8 cellular contexts compared by ENCODE assay signal in genomic region chr12:49019435-49020317, GRCh38. TPM values are rescaled to one million over a fixed set of nuclear protein-coding genes. Genes with fewer than 3 reads are reported as not detected.
A peak's percentile ranks its signal among the peaks of the same experiment; 100 is the strongest.
DNase-seq lines count a peak whose midpoint lies in the region; ATAC-seq and TF ChIP-seq lines count a peak whose summit lies in the region.

No MANE protein-coding gene starts in this region.

- in situ Hi-C loops in astrocyte of the cerebellum (cut with HindIII; ENCODE audit: low sequenced_read_pairs), result no loop called here

- no peak overlapping the region for H4K5ac ChIP-seq in H9 (ENCODE audit: insufficient read length, low read depth, low read length)

- H3K18ac ChIP-seq in H9 (ENCODE audit: insufficient read length, low read depth, low read length), result no peak overlapping the region

- H3K27me3 ChIP-seq in H9 (ENCODE audit: insufficient read depth, low read length) (no peaks in the 10 kb centered on the region; the same call in 1 of the 2 replicates), RWPE2 (ENCODE audit: insufficient read depth, poor library complexity, severe bottlenecking) (no peaks in the 10 kb centered on the region), liver (ENCODE audit: control insufficient read depth in 4 of 4, insufficient read depth in 4 of 4, low read length in 3 of 4) (no peaks in the 10 kb centered on the region), testis (no peaks in the 10 kb centered on the region)

- H2BK20ac ChIP-seq in H9 (ENCODE audit: low read depth, low read length, poor library complexity, severe bottlenecking), result no peak overlapping the region

- H3K4me3 ChIP-seq in RWPE2 (ENCODE audit: severe bottlenecking), result no peak overlapping the region
- H3K4me3 ChIP-seq in astrocyte of the cerebellum (ENCODE audit: low read depth, low read length), result peak overlapping the region; percentile 96
- peak overlapping the region in 1 of 3 donors; percentile 64 for H3K4me3 ChIP-seq in liver (ENCODE audit: low read depth in 1 of 3, low read length in 3 of 3)
- H3K4me3 ChIP-seq in testis, result peak overlapping the region; percentile 78 to 90

- ATAC-seq in RWPE2 (ENCODE audit: low read depth) (no peak), HG02938 (IDR thresholded peaks at IDR 0.05; ENCODE audit: unreplicated experiment) (no peak)

- no peak overlapping the region for H4K8ac ChIP-seq in H9 (replicated peaks; ENCODE audit: insufficient read length, low read depth, low read length)

- H3K4me3 Mint-ChIP-seq in H9, result peak overlapping the region; percentile 50 to 93

- peak overlapping the region; percentile 64 for H2BK12ac ChIP-seq in H9 (ENCODE audit: insufficient read length, low read depth, low read length)

- H3K36me3 ChIP-seq in RWPE2 (ENCODE audit: low read depth), result peaks cover 41% of the 10 kb centered on the region
- H3K36me3 ChIP-seq in liver (ENCODE audit: control insufficient read depth in 4 of 4, insufficient read depth in 3 of 4, low read depth in 1 of 4, low read length in 3 of 4), result peaks cover 10 to 32% (median 28%) of the 10 kb centered on the region in 4 donors
- no peaks in the 10 kb centered on the region for H3K36me3 ChIP-seq in testis (ENCODE audit: low read depth, missing control alignments)

- no peak overlapping the region for H3K14ac ChIP-seq in H9 (ENCODE audit: insufficient read depth, low read length)

- no peak overlapping the region for H3K4ac ChIP-seq in H9 (ENCODE audit: low read depth, low read length)

- peaks cover 9% of the 10 kb centered on the region for H3K23me2 ChIP-seq in H9 (ENCODE audit: insufficient read length, low read depth, low read length, poor library complexity, severe bottlenecking)

- no peak overlapping the region for H2BK15ac ChIP-seq in H9 (ENCODE audit: low read depth, low read length)

- H3K4me1 Mint-ChIP-seq in H9, result peaks cover 15% of the 10 kb centered on the region in 2 experiments

- DNase-seq in H9 (peak; percentile 75), RWPE2 (ENCODE audit: low spot score) (no peak), astrocyte of the cerebellum (ENCODE audit: low read depth) (no peak), testis (no peak)
- no peak for DNase-seq in activated CD4-positive, CD25-positive, alpha-beta regulatory T cell treated with anti-CD3 and anti-CD28 coated beads, Interleukin-2, amount 50 U/mL, for 72 hours

- peak overlapping the region; percentile 81 to 99 (median 91); a peak in 6 of 7 replicates for H3K27ac Mint-ChIP-seq in H9

- H3K56ac ChIP-seq in H9 (ENCODE audit: insufficient read length, low read depth, low read length), result no peak overlapping the region

- TF ChIP-seq POLR2A in testis (IDR thresholded peaks at IDR 0.05), result no peak

- H3K9ac ChIP-seq in H9 (ENCODE audit: extremely low read depth, insufficient read length, low read length), result no peak overlapping the region
- H3K9ac ChIP-seq in liver (ENCODE audit: low read depth in 1 of 2, low read length in 2 of 2), result no peak overlapping the region

- no peak overlapping the region for H2AK5ac ChIP-seq in H9 (ENCODE audit: insufficient read length, low read length)

- peaks cover 3% of the 10 kb centered on the region for H3K79me1 ChIP-seq in H9 (ENCODE audit: insufficient read depth, low read depth, low read length, poor library complexity, severe bottlenecking)

- H2BK120ac ChIP-seq in H9 (ENCODE audit: low read depth, low read length, poor library complexity, severe bottlenecking), result peak overlapping the region; percentile 78

- no peak overlapping the region for H3K23ac ChIP-seq in H9 (ENCODE audit: insufficient read length, low read depth, low read length)

- peaks cover 12 to 40% (median 35%) of the 10 kb centered on the region in 3 experiments for H3K36me3 Mint-ChIP-seq in H9 (ENCODE audit: insufficient read depth in 1 of 3, low read depth in 3 of 3)

- H3K9me3 ChIP-seq in H9 (ENCODE audit: control insufficient read depth, low read depth, low read length) (no peaks in the 10 kb centered on the region), RWPE2 (ENCODE audit: severe bottlenecking) (no peaks in the 10 kb centered on the region), liver (ENCODE audit: control insufficient read depth in 4 of 4, low read length in 3 of 4) (no peaks in the 10 kb centered on the region), testis (no peaks in the 10 kb centered on the region)

- H2BK5ac ChIP-seq in H9 (ENCODE audit: insufficient read length, low read length), result no peak overlapping the region

- H3K4me2 ChIP-seq in H9 (ENCODE audit: insufficient read depth, insufficient read length, low read length), result peak overlapping the region; percentile 91

- H4K91ac ChIP-seq in H9 (ENCODE audit: insufficient read length, low read depth, low read length), result no peak overlapping the region

- TF ChIP-seq RAD21 in liver (IDR thresholded peaks at IDR 0.05), result no peak

- no peak; the same call in 1 of the 2 replicates for TF ChIP-seq CTCF in C4-2B (conservative IDR thresholded peaks at IDR 0.05)
- TF ChIP-seq CTCF in H9 (conservative IDR thresholded peaks at IDR 0.05), result peak; percentile 60
- TF ChIP-seq CTCF in RWPE2 (IDR thresholded peaks at IDR 0.05; ENCODE audit: poor library complexity, severe bottlenecking), result peak; percentile 30
- peak; percentile 34 for TF ChIP-seq CTCF in astrocyte of the cerebellum (IDR thresholded peaks at IDR 0.05; ENCODE audit: low read depth, low read length, missing control alignments)
- TF ChIP-seq CTCF in liver (IDR thresholded peaks at IDR 0.05; ENCODE audit: low read depth, low read length, missing input control), result no peak
- no peak for TF ChIP-seq CTCF in testis (IDR thresholded peaks at IDR 0.05)

- no CpG with 5 or more reads among the region's 9 CpGs for WGBS in H9 (ENCODE audit: extremely low coverage, insufficient read length, low lambda C conversion rate)
- 78% methylated on average over 9 of the region's 9 CpGs for WGBS in liver
- 35 to 49% methylated on average over 8 to 9 of the region's 9 CpGs for WGBS in testis, 2 donors

- H2AFZ ChIP-seq in H9 (ENCODE audit: low read length), result no peak overlapping the region

- no peak overlapping the region for H3T11ph ChIP-seq in H9 (ENCODE audit: low read length)

- H3K9me3 Mint-ChIP-seq in H9, result no peaks in the 10 kb centered on the region

- H3K4me1 ChIP-seq in H9 (ENCODE audit: insufficient read depth, low read length) (no peaks in the 10 kb centered on the region), RWPE2 (ENCODE audit: insufficient read depth, poor library complexity, severe bottlenecking) (peaks cover 5% of the 10 kb centered on the region), liver (ENCODE audit: control insufficient read depth in 4 of 4, insufficient read depth in 4 of 4, low read length in 3 of 4) (peaks cover 4 to 16% (median 9%) of the 10 kb centered on the region in 4 donors), testis (peaks cover 8% of the 10 kb centered on the region)

- no peaks in the 10 kb centered on the region for H3K79me2 ChIP-seq in H9 (ENCODE audit: insufficient read depth, low read length)

- H4K20me1 ChIP-seq in H9 (ENCODE audit: control insufficient read depth, insufficient read depth, insufficient read length), result no peaks in the 10 kb centered on the region

- no peaks in the 10 kb centered on the region; the same call in 1 of the 2 replicates for H3K27me3 Mint-ChIP-seq in H9 (ENCODE audit: low read depth)

- H3K27ac ChIP-seq in C4-2B, result peak overlapping the region; percentile 86
- no peak overlapping the region for H3K27ac ChIP-seq in H9 (ENCODE audit: insufficient read length, low read depth, low read length)
- peak overlapping the region; percentile 68 for H3K27ac ChIP-seq in RWPE2 (ENCODE audit: poor library complexity, severe bottlenecking)
- H3K27ac ChIP-seq in liver (ENCODE audit: low read depth in 1 of 2, low read length in 2 of 2), result peak overlapping the region; percentile 87 to 92
- peak overlapping the region; percentile 75 to 95 for H3K27ac ChIP-seq in testis

- intact Hi-C loops in testis (cut with DNase I; ENCODE audit: low total_unique reads), result no loop called here

TF ChIP-seq in liver, 16 proteins besides CTCF, POLR2A, EP300 and RAD21:
- no peak for TF ChIP-seq GABPA (IDR thresholded peaks at IDR 0.05 in 1 of 2, conservative IDR thresholded peaks at IDR 0.05 in 1 of 2)
- TF ChIP-seq ATF3 (IDR thresholded peaks at IDR 0.05), result no peak
- TF ChIP-seq JUND (IDR thresholded peaks at IDR 0.05), result no peak

RNA-seq across cellular contexts. Expression of gene PRKAG1, which starts 1.1 kb away (rescaled TPM):
- 34.8 and 36.7 TPM in 2 replicates for total RNA-seq in H9 (2021)
- 10 to 100 TPM; 18.3 to 23.4 TPM for total RNA-seq in liver
- polyA plus RNA-seq in liver, result 10 to 100 TPM; 15.5 to 31.5 TPM
- total RNA-seq in testis, result 10 to 100 TPM; 52.7 to 59.6 TPM
- 80.7 TPM for polyA plus RNA-seq in testis (ENCODE audit: insufficient read depth, low read depth, low replicate concordance)

RNA-seq across cellular contexts. Expression of gene DDN, which starts 20.5 kb away (rescaled TPM):
- total RNA-seq in H9 (2021) (0.35 and 0.39 TPM in 2 replicates), liver (under 1 TPM in 1 of 2 donors, not detected in 1; 0.09 TPM), testis (under 1 TPM; 0.31 to 0.55 TPM)
- polyA plus RNA-seq in liver (not detected), testis (ENCODE audit: insufficient read depth, low read depth, low replicate concordance) (0.96 TPM)

RNA-seq across cellular contexts. Expression of gene KMT2D, which starts 40.9 kb away (rescaled TPM):
- total RNA-seq in H9 (2021), result 83.9 and 93.7 TPM in 2 replicates
- 10 to 100 TPM; 39.6 to 53.8 TPM for total RNA-seq in liver
- polyA plus RNA-seq in liver, result 10 to 100 TPM in 1 of 2 donors, 1 to 10 TPM in 1; 4.5 to 10.3 TPM
- total RNA-seq in testis, result 100 to 1,000 TPM; 148 to 169 TPM
- 67.1 TPM for polyA plus RNA-seq in testis (ENCODE audit: insufficient read depth, low read depth, low replicate concordance)

RNA-seq across cellular contexts. Expression of gene WNT1, which starts 41.6 kb away (rescaled TPM):
- total RNA-seq in H9 (2021) (not detected in 2 replicates), liver (not detected), testis (1 to 10 TPM; 1.2 to 1.4 TPM)
- polyA plus RNA-seq in liver (not detected), testis (ENCODE audit: insufficient read depth, low read depth, low replicate concordance) (0.62 TPM)

RNA-seq across cellular contexts. Expression of gene WNT10B, which starts 48.1 kb away (rescaled TPM):
- 0.37 and 0.53 TPM in 2 replicates for total RNA-seq in H9 (2021)
- under 1 TPM in 1 of 2 donors, not detected in 1; 0.08 TPM for total RNA-seq in liver
- under 1 TPM in 1 of 2 donors, not detected in 1; 0.05 TPM for polyA plus RNA-seq in liver
- 1 to 10 TPM; 1.1 to 3.1 TPM for total RNA-seq in testis
- polyA plus RNA-seq in testis (ENCODE audit: insufficient read depth, low read depth, low replicate concordance), result 1.8 TPM

Comparison
In these comparisons a context has a peak if more than half of its experiments do, and no peak if none do; other contexts are left out.
1. CTCF ChIP-seq: peak in H9 (single experiment), RWPE2 (single experiment) and astrocyte of the cerebellum (single experiment); none in C4-2B (single experiment), liver (single experiment) and testis (0 of 3).